In the genomic region with DNA sequence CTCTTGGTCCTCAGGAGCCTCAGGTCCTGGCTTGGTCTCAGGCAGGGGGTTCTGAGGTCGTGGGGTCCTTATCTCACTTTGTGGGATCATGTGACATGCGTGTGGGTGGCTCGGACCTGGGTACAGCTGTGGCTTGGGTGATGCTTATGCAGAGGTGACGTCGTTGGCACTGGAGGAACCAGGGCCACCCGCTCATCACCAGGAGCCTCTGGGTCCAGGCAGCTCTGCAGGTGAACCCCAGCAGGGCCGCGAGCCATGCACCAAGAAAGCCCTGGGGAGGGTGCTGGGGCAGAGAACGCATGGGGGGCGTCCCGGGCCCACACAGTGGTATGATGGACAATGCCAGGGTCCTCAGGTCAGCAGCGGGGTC, we compare ENCODE assay signal across 15 cellular contexts. TPM values are rescaled to one million over a fixed set of nuclear protein-coding genes. Genes with fewer than 3 reads are reported as not detected.
DNase-seq lines count a peak whose midpoint lies in the region; ATAC-seq and TF ChIP-seq lines count a peak whose summit lies in the region.
"Had no signal": no experiment of that assay in that cellular context is flagged by ENCODE, and none has a peak within 500 bp of the region (broad histone marks: within the 10 kb centered on the region; RNA-seq: fewer than 3 reads in every experiment).

No MANE protein-coding gene starts in this region.

- H3K4me1 Mint-ChIP-seq in CD14-positive monocyte (peaks cover 10% of the 10 kb centered on the region), neural crest cell (no peaks in the 10 kb centered on the region)
- peaks cover 5 to 23% (median 9%) of the 10 kb centered on the region in 3 donors for H3K4me1 Mint-ChIP-seq in CD8-positive, alpha-beta memory T cell

- CTCF ChIA-PET in CD8-positive, alpha-beta memory T cell (lab: Charles Lee) = interaction anchor here (3.4 kb wide), 1 partner anchor 8 kb away, joined by 19 read pairs; a partner anchor contains a TSS

- TF ChIP-seq CTCF in CD14-positive monocyte (IDR thresholded peaks at IDR 0.05) (no peak), neural crest cell (conservative IDR thresholded peaks at IDR 0.05) (no peak)

- peaks cover 11% of the 10 kb centered on the region for H3K4me1 ChIP-seq in CD8-positive, alpha-beta memory T cell (ENCODE audit: insufficient read depth, low read length)
- H3K4me1 ChIP-seq: parathyroid adenoma had no signal

- H3K36me3 Mint-ChIP-seq in CD14-positive monocyte (peaks cover 0 to under 1% of the 10 kb centered on the region in 2 donors), neural crest cell (ENCODE audit: low read depth) (peaks cover 4% of the 10 kb centered on the region)
- peaks cover 0 to 4% (median 0%) of the 10 kb centered on the region in 3 donors for H3K36me3 Mint-ChIP-seq in CD8-positive, alpha-beta memory T cell
- H3K36me3 Mint-ChIP-seq: WTC11 had no signal

- no peak overlapping the region for H3K27ac ChIP-seq in CD8-positive, alpha-beta memory T cell (ENCODE audit: low read depth, low read length)
- peak overlapping the region; percentile 24 for H3K27ac ChIP-seq in caudate nucleus (ENCODE audit: low read depth, low read length)
- H3K27ac ChIP-seq: brain microvascular endothelial cell, parathyroid adenoma, thyroid gland had no signal

- ATAC-seq in GM21367 (IDR thresholded peaks at IDR 0.05; ENCODE audit: unreplicated experiment) = no peak
- ATAC-seq: WTC11 had no signal

- POLR2A ChIA-PET in CD8-positive, alpha-beta memory T cell (lab: Charles Lee) = interaction anchor here (1.9 kb wide), 1 partner anchor 9 kb away, joined by 21 read pairs; a partner anchor contains a TSS

- DNase-seq in CD14-positive monocyte (ENCODE audit: low spot score) (peak; percentile 38), caudate nucleus (lab: John Stamatoyannopoulos, UW) (no peak), neural crest cell (ENCODE audit: low read depth, low spot score) (no peak), RKO (ENCODE audit: low spot score) (no peak), NCI-H1436 (lab: John Stamatoyannopoulos, UW) (no peak)
- DNase-seq in CD8-positive, alpha-beta memory T cell = peak in 1 of 5 donors; percentile 44
- DNase-seq: brain microvascular endothelial cell; effector memory CD4-positive, alpha-beta T cell; NCI-H1930; NCI-H524 had no signal

- H3K9me3 ChIP-seq in CD8-positive, alpha-beta memory T cell (ENCODE audit: low read length) = no peaks in the 10 kb centered on the region
- H3K9me3 ChIP-seq: thyroid gland had no signal

- H3K9me3 Mint-ChIP-seq in CD14-positive monocyte (peaks cover 0 to 8% (median 2%) of the 10 kb centered on the region in 7 donors), neural crest cell (peaks cover 5% of the 10 kb centered on the region)
- H3K9me3 Mint-ChIP-seq in CD8-positive, alpha-beta memory T cell = no peaks in the 10 kb centered on the region
- H3K9me3 Mint-ChIP-seq: WTC11 had no signal

- H3K27ac Mint-ChIP-seq in CD14-positive monocyte (peak overlapping the region in 1 of 7 donors; percentile 17), neural crest cell (ENCODE audit: unreplicated experiment) (no peak overlapping the region)
- H3K27ac Mint-ChIP-seq in CD8-positive, alpha-beta memory T cell = peak overlapping the region in 2 of 8 donors; percentile 51 to 63
- H3K27ac Mint-ChIP-seq: WTC11 had no signal

- no peaks in the 10 kb centered on the region for H3K36me3 ChIP-seq in CD8-positive, alpha-beta memory T cell (ENCODE audit: insufficient read depth, low read length)
- H3K36me3 ChIP-seq: brain microvascular endothelial cell, thyroid gland had no signal

- no peaks in the 10 kb centered on the region for H3K27me3 ChIP-seq in CD8-positive, alpha-beta memory T cell (ENCODE audit: insufficient read depth, low read length, poor library complexity, severe bottlenecking)
- H3K27me3 ChIP-seq: thyroid gland had no signal

- H3K27me3 Mint-ChIP-seq in CD14-positive monocyte (ENCODE audit: low read depth in 3 of 3) (peaks cover 3 to 8% (median 4%) of the 10 kb centered on the region in 3 donors), neural crest cell (ENCODE audit: low read depth) (no peaks in the 10 kb centered on the region)
- peaks cover 0 to 2% of the 10 kb centered on the region in 2 donors for H3K27me3 Mint-ChIP-seq in CD8-positive, alpha-beta memory T cell

- no peak overlapping the region for H3K4me3 Mint-ChIP-seq in CD14-positive monocyte
- peak overlapping the region in 6 of 7 donors; percentile 78 to 90 (median 84) for H3K4me3 Mint-ChIP-seq in CD8-positive, alpha-beta memory T cell
- H3K4me3 Mint-ChIP-seq in neural crest cell = peak overlapping the region; percentile 61

- H3K4me3 ChIP-seq in CD8-positive, alpha-beta memory T cell (ENCODE audit: low read length) = no peak overlapping the region
- H3K4me3 ChIP-seq: thyroid gland had no signal

- intact Hi-C loops in CD14-positive monocyte (cut with micrococcal nuclease) = no loop called here

RNA-seq across cellular contexts. Expression of a gene that starts 8.7 kb away (rescaled TPM):
- polyA plus RNA-seq in CD14-positive monocyte = 100 to 1,000 TPM; 367 to 397 TPM
- total RNA-seq in CD8-positive, alpha-beta memory T cell = 100 to 1,000 TPM; 284 to 291 TPM
- polyA plus RNA-seq in CD8-positive, alpha-beta memory T cell = 441 TPM
- total RNA-seq in neural crest cell = 278 and 281 TPM in 2 replicates

RNA-seq across cellular contexts. Expression of a gene that starts 9.0 kb away (rescaled TPM):
- 1 to 10 TPM; 4.2 to 7.2 TPM for polyA plus RNA-seq in CD14-positive monocyte
- 10 to 100 TPM; 17.1 to 19.5 TPM for total RNA-seq in CD8-positive, alpha-beta memory T cell
- 5.2 TPM for polyA plus RNA-seq in CD8-positive, alpha-beta memory T cell
- 10.6 and 10.8 TPM in 2 replicates for total RNA-seq in neural crest cell

RNA-seq across cellular contexts. Expression of a gene that starts 23.6 kb away (rescaled TPM):
- polyA plus RNA-seq in CD14-positive monocyte = 10 to 100 TPM in 1 of 2 donors, 1 to 10 TPM in 1; 9.5 to 11.1 TPM
- 1 to 10 TPM in 1 of 2 experiments, under 1 TPM in 1; 0.80 to 1.1 TPM for total RNA-seq in CD8-positive, alpha-beta memory T cell
- 0.52 TPM for polyA plus RNA-seq in CD8-positive, alpha-beta memory T cell
- total RNA-seq in neural crest cell = 0.77 and 0.91 TPM in 2 replicates
- total RNA-seq: M059J had no signal

RNA-seq across cellular contexts. Expression of a gene that starts 40.0 kb away (rescaled TPM):
- 1 to 10 TPM; 3.7 to 6.3 TPM for polyA plus RNA-seq in CD14-positive monocyte
- 10 to 100 TPM in 1 of 2 experiments, 1 to 10 TPM in 1; 9.3 to 10.1 TPM for total RNA-seq in CD8-positive, alpha-beta memory T cell
- 21.5 TPM for polyA plus RNA-seq in CD8-positive, alpha-beta memory T cell
- 3.4 and 4.1 TPM in 2 replicates for total RNA-seq in neural crest cell
- total RNA-seq: M059J had no signal

RNA-seq across cellular contexts. Expression of a gene that starts 40.3 kb away (rescaled TPM):
- 1 to 10 TPM; 7.0 to 8.3 TPM for polyA plus RNA-seq in CD14-positive monocyte
- 10 to 100 TPM; 24.7 to 26.1 TPM for total RNA-seq in CD8-positive, alpha-beta memory T cell
- 4.8 TPM for polyA plus RNA-seq in CD8-positive, alpha-beta memory T cell
- total RNA-seq in neural crest cell = 58.5 and 61.2 TPM in 2 replicates

Comparison
In these comparisons a context has a peak if more than half of its experiments do, and no peak if none do; other contexts are left out.
1. H3K4me3 Mint-ChIP-seq: peak in CD8-positive, alpha-beta memory T cell (6 of 7) and neural crest cell (single experiment); none in CD14-positive monocyte (0 of 2).